Comparison of ENCODE assay signal across 17 cellular contexts in genomic region chr18:7924616-7925015, GRCh38.
DNase-seq lines count a peak whose midpoint lies in the region; FAIRE-seq and TF ChIP-seq lines count a peak whose summit lies in the region.
"Had no signal": no experiment of that assay in that cellular context is flagged by ENCODE, and none has a peak within 500 bp of the region (broad histone marks: within the 10 kb centered on the region; RNA-seq: fewer than 3 reads in every experiment).

No MANE protein-coding gene starts in this region.

- no peaks in the 10 kb centered on the region for H3K79me2 ChIP-seq in mesendoderm (ENCODE audit: control insufficient read depth, insufficient read depth, low read length)

- no peak overlapping the region for H2BK15ac ChIP-seq in mesendoderm (replicated peaks; ENCODE audit: low read depth)

- no peak overlapping the region for H3K18ac ChIP-seq in mesendoderm (ENCODE audit: low read length)

- DNase-seq in D341Med (ENCODE audit: low spot score): peak; percentile 45
- no peak for DNase-seq in H54 (ENCODE audit: insufficient read length, low spot score)
- peak; percentile 40 to 57 for DNase-seq in SJCRH30
- peak; percentile 75 for DNase-seq in mesendoderm
- DNase-seq in NK-92 treated with Interleukin-12 subunit alpha and Interleukin-12 subunit beta, amount 100 ng/mL, for 24 hours (lab: John Stamatoyannopoulos, UW): no peak
- DNase-seq in H4 (ENCODE audit: low spot score): no peak
- DNase-seq in hippocampal formation (lab: John Stamatoyannopoulos, UW): no peak
- DNase-seq: ACHN; CD4-positive, CD25-positive, alpha-beta regulatory T cell; NCI-H1048; NCI-H1694 treated with DMSO at 0.1 percent for 48 hours; NCI-H446 treated with DMSO at 0.1 percent for 48 hours; NCI-H774; SIG-M5; SW 1271 had no signal

- H2BK120ac ChIP-seq in mesendoderm (ENCODE audit: low read depth, low read length): no peak overlapping the region

- no peaks in the 10 kb centered on the region for H3K36me3 ChIP-seq in SJCRH30
- no peaks in the 10 kb centered on the region for H3K36me3 ChIP-seq in mesendoderm (ENCODE audit: control insufficient read depth, insufficient read depth, low read length)

- H3K4ac ChIP-seq in mesendoderm (ENCODE audit: low read depth, low read length): no peak overlapping the region

- FAIRE-seq in H54 (lab: Jason Lieb, UNC): peak; percentile 11
- FAIRE-seq: RCC 7860 had no signal

- H3K79me1 ChIP-seq in mesendoderm (ENCODE audit: low read length): no peaks in the 10 kb centered on the region

- H3K9ac ChIP-seq in mesendoderm (ENCODE audit: low read length): no peak overlapping the region

- H3K23ac ChIP-seq in mesendoderm (ENCODE audit: low read length): no peak overlapping the region

- H3K27ac ChIP-seq in SJCRH30 (peak overlapping the region; percentile 70), mesendoderm (ENCODE audit: low read depth, low read length) (no peak overlapping the region)
- H3K27ac ChIP-seq: HL-60 had no signal

- no peaks in the 10 kb centered on the region for H3K27me3 ChIP-seq in SJCRH30
- H3K27me3 ChIP-seq in mesendoderm (ENCODE audit: insufficient read depth, low read length, poor library complexity): no peaks in the 10 kb centered on the region

- H3K56ac ChIP-seq in mesendoderm (ENCODE audit: low read length): no peak overlapping the region

- H2AK5ac ChIP-seq in mesendoderm (ENCODE audit: low read length): no peak overlapping the region

- no CpG with 5 or more reads among the region's 5 CpGs for WGBS in mesendoderm (ENCODE audit: extremely low coverage, insufficient coverage, low lambda C conversion rate)

- H3K4me1 ChIP-seq in SJCRH30 (peaks cover 38% of the 10 kb centered on the region), mesendoderm (ENCODE audit: control insufficient read depth, low read depth, low read length) (peaks cover 5% of the 10 kb centered on the region)

- no peak for TF ChIP-seq POLR2A in H54 (IDR thresholded peaks at IDR 0.05; ENCODE audit: low read depth, low read length)

- H3K4me2 ChIP-seq in mesendoderm (ENCODE audit: low read length): no peak overlapping the region

- H4K8ac ChIP-seq in mesendoderm (ENCODE audit: low read depth, low read length): no peak overlapping the region

- no peak overlapping the region for H4K5ac ChIP-seq in mesendoderm (ENCODE audit: low read length)

- no peaks in the 10 kb centered on the region for H3K9me3 ChIP-seq in SJCRH30 (replicated peaks)

- H2BK5ac ChIP-seq in mesendoderm (ENCODE audit: low read length): no peak overlapping the region

- no peak overlapping the region for H3K4me3 ChIP-seq in SJCRH30
- H3K4me3 ChIP-seq in mesendoderm (ENCODE audit: low read length): no peak overlapping the region

Comparison
In these comparisons a context has a peak if more than half of its experiments do, and no peak if none do; other contexts are left out.
1. DNase-seq: peak in D341Med (single experiment), SJCRH30 (2 of 2) and mesendoderm (single experiment); none in H54 (single experiment), NK-92 treated with Interleukin-12 subunit alpha and Interleukin-12 subunit beta, amount 100 ng/mL, for 24 hours (single experiment), H4 (single experiment) and hippocampal formation (0 of 2).